ENCODE assay signal across 5 cellular contexts in the genomic region with DNA sequence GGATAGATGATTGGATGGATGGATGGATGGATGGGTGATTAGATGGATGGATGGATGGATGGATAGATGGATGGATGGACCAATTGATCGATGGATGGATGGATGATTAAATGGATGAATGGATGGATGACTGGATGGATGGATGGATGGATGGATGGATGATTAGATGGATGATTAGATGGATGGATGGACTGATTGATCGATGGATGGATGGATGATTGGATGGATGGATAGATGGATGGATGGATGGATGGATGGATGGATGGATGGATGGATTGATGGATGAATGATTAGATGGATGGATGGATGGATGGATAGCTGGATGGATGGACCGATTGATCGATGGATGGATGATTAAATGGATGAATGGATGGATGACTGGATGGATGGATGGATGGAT. TPM values are rescaled to one million over a fixed set of nuclear protein-coding genes. Genes with fewer than 3 reads are reported as not detected.
"Had no signal": no experiment of that assay in that cellular context is flagged by ENCODE, and none has a peak within 500 bp of the region (broad histone marks: within the 10 kb centered on the region; RNA-seq: fewer than 3 reads in every experiment).

No MANE protein-coding gene starts in this region.

RNA-seq across cellular contexts. Expression of a gene that starts 43.7 kb away (rescaled TPM):
- total RNA-seq: HepG2, HT-29, HT1080, K562 had no signal
- polyA plus RNA-seq: HepG2, IgD-negative memory B cell, K562 had no signal

RNA-seq across cellular contexts. Expression of a gene that starts 47.9 kb away (rescaled TPM):
- total RNA-seq: HepG2, HT-29, HT1080 had no signal
- polyA plus RNA-seq: HepG2, IgD-negative memory B cell had no signal
